ENCODE assay signal across 8 cellular contexts in genomic region chr3:4977001-4977888, GRCh38. TPM values are rescaled to one million over a fixed set of nuclear protein-coding genes. Genes with fewer than 3 reads are reported as not detected.
DNase-seq lines count a peak whose midpoint lies in the region; ATAC-seq, FAIRE-seq and TF ChIP-seq lines count a peak whose summit lies in the region.

No MANE protein-coding gene starts in this region.

- H3K4me1 Mint-ChIP-seq in activated naive CD4-positive, alpha-beta T cell treated with anti-CD3 and anti-CD28 coated beads, Interleukin-2, amount 10 ng/mL, durations not matched to agents 7 days and 5 days = peaks cover 42% of the 10 kb centered on the region
- H3K4me1 Mint-ChIP-seq in type B pancreatic cell (ENCODE audit: unreplicated experiment) = peaks cover 26% of the 10 kb centered on the region

- 0 out of 5 replicates have a peak, but pooled peaks of 1 of the 2 experiments have one; percentile 9 for TF ChIP-seq EP300 in A549 (IDR thresholded peaks at IDR 0.05)

- H3K9me3 Mint-ChIP-seq in activated naive CD4-positive, alpha-beta T cell treated with anti-CD3 and anti-CD28 coated beads, Interleukin-2, amount 10 ng/mL, durations not matched to agents 7 days and 5 days = peaks cover under 1% of the 10 kb centered on the region
- H3K9me3 Mint-ChIP-seq in type B pancreatic cell = no peaks in the 10 kb centered on the region

- peak overlapping the region; percentile 88 for H3K4me2 ChIP-seq in A549

- peaks cover 37% of the 10 kb centered on the region for H3K36me3 Mint-ChIP-seq in activated naive CD4-positive, alpha-beta T cell treated with anti-CD3 and anti-CD28 coated beads, Interleukin-2, amount 10 ng/mL, durations not matched to agents 7 days and 5 days
- peaks cover 6% of the 10 kb centered on the region for H3K36me3 Mint-ChIP-seq in type B pancreatic cell

- peak; percentile 5 to 17; a peak in 5 of 6 replicates for ATAC-seq in A549
- peak; percentile 45 for ATAC-seq in GM18870 (IDR thresholded peaks at IDR 0.05; ENCODE audit: unreplicated experiment)
- ATAC-seq in HG03095 (IDR thresholded peaks at IDR 0.05; ENCODE audit: unreplicated experiment) = peak; percentile 38
- ATAC-seq in omental fat pad (ENCODE audit: low FRiP score) = peak; percentile 64

- FAIRE-seq in A549 (lab: Jason Lieb, UNC) = no peak

- TF ChIP-seq RAD21 in A549 (conservative IDR thresholded peaks at IDR 0.05 in 1 of 2, IDR thresholded peaks at IDR 0.05 in 1 of 2) = 0 out of 5 replicates have a peak, but pooled peaks of 1 of the 2 experiments have one; percentile 21

- peak overlapping the region; percentile 97 for H3K4me3 Mint-ChIP-seq in activated naive CD4-positive, alpha-beta T cell treated with anti-CD3 and anti-CD28 coated beads, Interleukin-2, amount 10 ng/mL, durations not matched to agents 7 days and 5 days
- peak overlapping the region; percentile 86 for H3K4me3 Mint-ChIP-seq in type B pancreatic cell

- H3K27ac Mint-ChIP-seq in activated naive CD4-positive, alpha-beta T cell treated with anti-CD3 and anti-CD28 coated beads, Interleukin-2, amount 10 ng/mL, durations not matched to agents 7 days and 5 days = peak overlapping the region; percentile 99
- peak overlapping the region; percentile 93 for H3K27ac Mint-ChIP-seq in type B pancreatic cell

- H3K27me3 Mint-ChIP-seq in activated naive CD4-positive, alpha-beta T cell treated with anti-CD3 and anti-CD28 coated beads, Interleukin-2, amount 10 ng/mL, durations not matched to agents 7 days and 5 days = peaks cover 4% of the 10 kb centered on the region
- peaks cover 32% of the 10 kb centered on the region for H3K27me3 Mint-ChIP-seq in type B pancreatic cell

- 0 out of 3 replicates have a peak, but pooled peaks cover 5% of the 10 kb centered on the region for H3K9me3 ChIP-seq in A549

- peak; percentile 20; the same call in 1 of the 2 replicates for TF ChIP-seq POLR2A in A549 (IDR thresholded peaks at IDR 0.05; ENCODE audit: low read length)

- DNase-seq in A549 (ENCODE audit: low read depth in 1 of 2, low spot score in 1 of 2) (peak; percentile 62 to 88), RPMI7951 (ENCODE audit: low read depth) (peak; percentile 94), glomerular visceral epithelial cell (ENCODE audit: extremely low spot score) (peak; percentile 82), omental fat pad (ENCODE audit: low spot score) (no peak), type B pancreatic cell (ENCODE audit: extremely low spot score, unreplicated experiment) (no peak)
- peak; percentile 73 for DNase-seq in activated naive CD4-positive, alpha-beta T cell treated with anti-CD3 and anti-CD28 coated beads, Interleukin-2, amount 10 ng/mL, durations not matched to agents 7 days and 5 days

- whole genome bisulfite sequencing in A549 (ENCODE audit: missing lambda C conversion rate) = 30% methylated on average over 37 of the region's 37 CpGs

- CTCF ChIA-PET in A549 (lab: Yijun Ruan, JAX) = interaction anchor here (0.8 to 17.8 kb wide), 47 partner anchors 9 to 321 kb away, joined by 3 to 602 read pairs (median 7); no protein-coding TSS in a partner anchor
- CTCF ChIA-PET in activated naive CD4-positive, alpha-beta T cell treated with anti-CD3 and anti-CD28 coated beads, Interleukin-2, amount 10 ng/mL, durations not matched to agents 7 days and 5 days (lab: Charles Lee) = interaction anchor here (0.6 to 11.3 kb wide), 37 partner anchors 7 to 627 kb away, joined by 3 to 158 read pairs (median 9); no protein-coding TSS in a partner anchor

- peak overlapping the region; percentile 88 for H3K4me3 ChIP-seq in A549

- H3K27ac ChIP-seq in A549 = peak overlapping the region; percentile 96 to 98

- POLR2A ChIA-PET in A549 (lab: Yijun Ruan, JAX) = interaction anchor here (0.7 to 13.9 kb wide), 10 partner anchors 8 to 265 kb away, joined by 3 to 367 read pairs (median 6); no protein-coding TSS in a partner anchor

- TF ChIP-seq CTCF in A549 (IDR thresholded peaks at IDR 0.05) = no peak
- no peak for TF ChIP-seq CTCF in omental fat pad (IDR thresholded peaks at IDR 0.05)
- no peak for TF ChIP-seq CTCF in type B pancreatic cell (conservative IDR thresholded peaks at IDR 0.05)

- H3K4me1 ChIP-seq in A549 = peaks cover 18% of the 10 kb centered on the region

TF ChIP-seq in A549, 52 proteins besides CTCF, POLR2A, EP300 and RAD21 (continues in another document):
- no peak for TF ChIP-seq REST (IDR thresholded peaks at IDR 0.05)
- no peak for TF ChIP-seq MAFK (IDR thresholded peaks at IDR 0.05; ENCODE audit: partially characterized antibody)
- TF ChIP-seq PHF8 (IDR thresholded peaks at IDR 0.05; ENCODE audit: borderline replicate concordance, low read depth) = no peak
- no peak for TF ChIP-seq CHD4 (IDR thresholded peaks at IDR 0.05; ENCODE audit: borderline replicate concordance)
- TF ChIP-seq HOXA7 (CRISPR knock-in tag; IDR thresholded peaks at IDR 0.05) = peak; percentile 27; the same call in 1 of the 2 replicates
- no peak for TF ChIP-seq RNF2 (IDR thresholded peaks at IDR 0.05; ENCODE audit: borderline replicate concordance, low read depth)
- TF ChIP-seq HEYL (CRISPR knock-in tag; IDR thresholded peaks at IDR 0.05) = peak; percentile 85
- TF ChIP-seq HOXB13 (CRISPR knock-in tag; IDR thresholded peaks at IDR 0.05; ENCODE audit: low read depth) = peak; percentile 57; the same call in 1 of the 2 replicates
- no peak for TF ChIP-seq NPAS2 (CRISPR knock-in tag; IDR thresholded peaks at IDR 0.05; ENCODE audit: borderline replicate concordance)
- TF ChIP-seq MYC (IDR thresholded peaks at IDR 0.05; ENCODE audit: borderline replicate concordance, low read length) = no peak
- no peak for TF ChIP-seq ZC3H11A (IDR thresholded peaks at IDR 0.05)
- peak; percentile 17 for TF ChIP-seq EHF (CRISPR knock-in tag; IDR thresholded peaks at IDR 0.05)
- TF ChIP-seq HDAC2 (IDR thresholded peaks at IDR 0.05) = no peak
- peak; percentile 17; the same call in 1 of the 3 replicates for TF ChIP-seq SMC3 (IDR thresholded peaks at IDR 0.05)
- no peak for TF ChIP-seq CHD2 (IDR thresholded peaks at IDR 0.05; ENCODE audit: low read length, partially characterized antibody)
- peak; percentile 61; the same call in 1 of the 2 replicates for TF ChIP-seq ATOH8 (CRISPR knock-in tag; IDR thresholded peaks at IDR 0.05; ENCODE audit: low read depth)
- TF ChIP-seq RFX5 (IDR thresholded peaks at IDR 0.05) = no peak
- TF ChIP-seq ZFP36 (IDR thresholded peaks at IDR 0.05; ENCODE audit: borderline replicate concordance, partially characterized antibody) = no peak
- TF ChIP-seq CBX8 (IDR thresholded peaks at IDR 0.05) = no peak
- peak; percentile 30; the same call in 1 of the 2 replicates for TF ChIP-seq MAX (IDR thresholded peaks at IDR 0.05)

RNA-seq across cellular contexts. Expression of gene BHLHE40, which starts 2.0 kb away (rescaled TPM):
- polyA plus RNA-seq in A549 (2011; rRNA removed) (160 and 171 TPM in 2 replicates), A549 (2017; fragmentation: RNase III; extraction: RNeasy Plus Mini Kit Qiagen cat#74134 plus additional on column Dnase treatment) (65.7 to 105 TPM (median 102 TPM) in 3 replicates)
- 90.0 and 114 TPM in 2 replicates for polyA plus RNA-seq in A549 (2012; cell fraction: cytosol; rRNA removed)
- 210 and 265 TPM in 2 replicates for polyA plus RNA-seq in A549 (2012; cell fraction: nucleus; rRNA removed)
- 221 and 248 TPM in 2 replicates for polyA minus RNA-seq in A549 (2011; rRNA and poly(A)+ RNA removed)
- 43.2 and 62.8 TPM in 2 replicates for total RNA-seq in RPMI7951 (2014; rRNA removed; shearing (Covaris generic))
- total RNA-seq in omental fat pad (100 to 1,000 TPM in 1 of 4 donors, 10 to 100 TPM in 3; 16.3 to 101 (median 59.1) TPM), type B pancreatic cell (ENCODE audit: low replicate concordance) (13.6 and 40.5 TPM in 2 replicates)

Comparison
In these comparisons a context has a peak if more than half of its experiments do, and no peak if none do; other contexts are left out.
1. ATAC-seq: peak in every context shown above with its lines; median percentile 64 in omental fat pad; 45 in GM18870; 38 in HG03095; 11 in A549.
2. DNase-seq: peak in A549 (2 of 2), RPMI7951 (single experiment), activated naive CD4-positive, alpha-beta T cell treated with anti-CD3 and anti-CD28 coated beads, Interleukin-2, amount 10 ng/mL, durations not matched to agents 7 days and 5 days (single experiment) and glomerular visceral epithelial cell (single experiment); none in omental fat pad (single experiment) and type B pancreatic cell (single experiment).